Comparison of ENCODE assay signal across 10 cellular contexts in genomic region chr4:41418444-41418843, GRCh38.
DNase-seq lines count a peak whose midpoint lies in the region; ATAC-seq and TF ChIP-seq lines count a peak whose summit lies in the region.
"Had no signal": no experiment of that assay in that cellular context is flagged by ENCODE, and none has a peak within 500 bp of the region (broad histone marks: within the 10 kb centered on the region; RNA-seq: fewer than 3 reads in every experiment).

No MANE protein-coding gene starts in this region.

- no peak for TF ChIP-seq CTCF in AG09319 (IDR thresholded peaks at IDR 0.05; ENCODE audit: low read depth, low read length)
- no peak for TF ChIP-seq CTCF in adrenal gland (IDR thresholded peaks at IDR 0.05)
- TF ChIP-seq CTCF in omental fat pad (IDR thresholded peaks at IDR 0.05) = no peak

- WGBS in adrenal gland, 4 donors = 7 to 34% (median 25%) methylated on average over 3 to 8 of the region's 8 CpGs

- no peaks in the 10 kb centered on the region for H3K36me3 ChIP-seq in adrenal gland (replicated peaks in 1 of 2)
- H3K36me3 ChIP-seq: BLaER1 had no signal

- no peak for TF ChIP-seq POLR2A in adrenal gland (IDR thresholded peaks at IDR 0.05)

- H3K4me1 ChIP-seq in adrenal gland (replicated peaks in 1 of 2) = peaks cover 7 to 16% of the 10 kb centered on the region in 2 donors

- peak overlapping the region in 4 of 5 donors; percentile 28 to 59 (median 38) for H3K27ac ChIP-seq in adrenal gland
- H3K27ac ChIP-seq: BLaER1 had no signal

- intact Hi-C loops in adrenal gland (cut with DNase I) = no loop called here
- intact Hi-C loops in Right ventricle myocardium superior (cut with DNase I) = loop anchor here (2.0 kb wide), 1 partner anchor 58 kb away; no protein-coding TSS in a partner anchor

- H3K9me3 ChIP-seq in adrenal gland (replicated peaks in 1 of 3) = no peaks in the 10 kb centered on the region
- H3K9me3 ChIP-seq: BLaER1 had no signal

- ATAC-seq in Right ventricle myocardium superior (ENCODE audit: poor library complexity) = peak; percentile 95
- peak; percentile 62 for ATAC-seq in omental fat pad (ENCODE audit: low FRiP score)
- ATAC-seq in HG03139 (IDR thresholded peaks at IDR 0.05; ENCODE audit: unreplicated experiment) = no peak

- peak overlapping the region in 1 of 4 donors; percentile 5 for H3K4me3 ChIP-seq in adrenal gland
- H3K4me3 ChIP-seq: BLaER1 had no signal

- no peaks in the 10 kb centered on the region for H3K27me3 ChIP-seq in adrenal gland
- H3K27me3 ChIP-seq: BLaER1 had no signal

- DNase-seq in AG09319 (ENCODE audit: extremely low read depth, low read depth) = peak; percentile 12
- DNase-seq in adrenal gland = peak; percentile 45 to 83 (median 69)
- DNase-seq in Right ventricle myocardium superior = peak; percentile 84
- DNase-seq in omental fat pad (ENCODE audit: low spot score) = no peak
- no peak for DNase-seq in germinal center (ENCODE audit: low spot score)
- DNase-seq in activated CD4-positive, alpha-beta T cell treated with anti-CD3 and anti-CD28 coated beads for 48 hours = no peak
- no peak for DNase-seq in GM19240 (ENCODE audit: insufficient read length, low spot score)
- DNase-seq: NCI-H2029 treated with DMSO at 0.1 percent for 48 hours had no signal

Comparison
In these comparisons a context has a peak if more than half of its experiments do, and no peak if none do; other contexts are left out.
1. DNase-seq: peak in AG09319 (single experiment), adrenal gland (7 of 7) and Right ventricle myocardium superior (single experiment); none in omental fat pad (single experiment), germinal center (single experiment), activated CD4-positive, alpha-beta T cell treated with anti-CD3 and anti-CD28 coated beads for 48 hours (single experiment) and GM19240 (single experiment).